In the genomic region with DNA sequence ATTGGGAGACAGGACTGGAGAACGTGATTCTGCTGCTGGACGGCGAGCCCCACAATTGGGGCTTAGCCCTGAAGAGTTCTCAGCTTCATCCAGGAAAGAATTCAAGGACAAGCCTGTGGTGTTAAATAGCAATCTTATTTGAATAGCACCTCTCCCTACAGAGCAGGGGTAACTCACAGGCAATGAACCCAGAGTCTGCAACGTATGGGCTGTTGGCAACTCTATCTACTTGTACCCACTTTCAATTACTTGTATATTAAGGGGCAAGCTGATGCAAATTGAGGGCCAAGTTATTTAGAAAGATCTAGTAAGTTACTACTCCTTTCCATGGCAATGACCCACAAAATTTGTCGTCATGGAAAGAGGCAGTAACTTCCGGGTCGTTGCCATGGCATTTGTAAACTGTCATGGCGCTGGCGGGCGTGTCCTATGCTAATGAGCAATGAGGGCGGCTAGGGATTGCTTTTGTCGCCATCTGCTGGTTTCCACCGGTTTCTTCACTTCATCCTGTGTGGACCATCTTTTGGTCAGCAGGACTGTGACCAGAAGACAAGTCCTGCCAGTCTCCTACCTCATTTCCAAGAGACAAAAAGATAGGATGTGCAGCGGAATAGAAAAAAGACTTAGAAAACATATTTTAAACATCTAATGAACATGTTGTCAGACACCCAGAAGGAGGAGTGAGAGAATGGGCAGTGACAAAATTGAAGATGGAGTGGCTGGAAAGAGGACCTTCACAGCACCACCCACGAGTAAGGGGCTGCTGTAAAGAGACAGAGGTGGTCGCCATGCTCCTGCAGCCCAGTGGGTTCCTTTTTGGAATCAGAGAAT, we compare ENCODE assay signal across 8 cellular contexts. TPM values are rescaled to one million over a fixed set of nuclear protein-coding genes. Genes with fewer than 3 reads are reported as not detected.
DNase-seq lines count a peak whose midpoint lies in the region; ATAC-seq and TF ChIP-seq lines count a peak whose summit lies in the region.

No MANE protein-coding gene starts in this region.

- H3K4me1 Mint-ChIP-seq in activated CD4-positive, alpha-beta T cell treated with anti-CD3 and anti-CD28 coated beads for 36 hours = peaks cover 6% of the 10 kb centered on the region
- peaks cover 4% of the 10 kb centered on the region for H3K4me1 Mint-ChIP-seq in chondrocyte (ENCODE audit: low read depth)

- no peaks in the 10 kb centered on the region for H3K36me3 Mint-ChIP-seq in activated CD4-positive, alpha-beta T cell treated with anti-CD3 and anti-CD28 coated beads for 36 hours (ENCODE audit: low read depth)
- H3K36me3 Mint-ChIP-seq in chondrocyte (ENCODE audit: low read depth) = no peaks in the 10 kb centered on the region

- CTCF ChIA-PET in activated CD4-positive, alpha-beta T cell treated with anti-CD3 and anti-CD28 coated beads for 36 hours (lab: Charles Lee) = interaction anchor here (0.7 to 6.7 kb wide), 10 partner anchors 17 to 175 kb away, joined by 3 to 133 read pairs (median 4); no protein-coding TSS in a partner anchor

- ATAC-seq in GM19328 (IDR thresholded peaks at IDR 0.05; ENCODE audit: unreplicated experiment) (peak; percentile 81), HG03457 (IDR thresholded peaks at IDR 0.05; ENCODE audit: unreplicated experiment) (peak; percentile 67), left colon (peak; percentile 91)
- ATAC-seq in activated CD4-positive, alpha-beta T cell treated with anti-CD3 and anti-CD28 coated beads for 36 hours = peak; percentile 96

- peak; percentile 87 for TF ChIP-seq CTCF in chondrocyte (IDR thresholded peaks at IDR 0.05)

- no peak overlapping the region for H3K4me3 Mint-ChIP-seq in activated CD4-positive, alpha-beta T cell treated with anti-CD3 and anti-CD28 coated beads for 36 hours
- H3K4me3 Mint-ChIP-seq in chondrocyte (ENCODE audit: unreplicated experiment) = no peak overlapping the region

- peak; percentile 97 for DNase-seq in Ammon's horn (ENCODE audit: low spot score)
- peak; percentile 80 to 86 for DNase-seq in NCI-H524 (lab: John Stamatoyannopoulos, UW)
- DNase-seq in activated CD4-positive, alpha-beta T cell treated with anti-CD3 and anti-CD28 coated beads for 36 hours = peak; percentile 96
- DNase-seq in chondrocyte (ENCODE audit: low spot score) = no peak
- peak; percentile 95 to 96 for DNase-seq in left colon
- DNase-seq in stimulated activated CD4-positive, alpha-beta T cell treated with anti-CD3 and anti-CD28 coated beads, Interleukin-2, amount 100 ng/mL, for 24 hours = peak; percentile 91 to 94

- peak overlapping the region; percentile 73 for H3K27ac Mint-ChIP-seq in activated CD4-positive, alpha-beta T cell treated with anti-CD3 and anti-CD28 coated beads for 36 hours
- H3K27ac Mint-ChIP-seq in chondrocyte (ENCODE audit: unreplicated experiment) = peak overlapping the region; percentile 49

- no peaks in the 10 kb centered on the region for H3K27me3 Mint-ChIP-seq in activated CD4-positive, alpha-beta T cell treated with anti-CD3 and anti-CD28 coated beads for 36 hours
- no peaks in the 10 kb centered on the region for H3K27me3 Mint-ChIP-seq in chondrocyte (ENCODE audit: low read depth)

- POLR2A ChIA-PET in activated CD4-positive, alpha-beta T cell treated with anti-CD3 and anti-CD28 coated beads for 36 hours (lab: Charles Lee) = interaction anchor here (1.0 kb wide), 1 partner anchor 172 kb away, joined by 3 read pairs; the partner anchor contains the start of gene CAPN7

- H3K9me3 Mint-ChIP-seq in activated CD4-positive, alpha-beta T cell treated with anti-CD3 and anti-CD28 coated beads for 36 hours (ENCODE audit: low read depth) = no peaks in the 10 kb centered on the region
- no peaks in the 10 kb centered on the region for H3K9me3 Mint-ChIP-seq in chondrocyte (ENCODE audit: low read depth)

- intact Hi-C loops in activated CD4-positive, alpha-beta T cell treated with anti-CD3 and anti-CD28 coated beads for 36 hours (cut with DNase I, micrococcal nuclease) = loop anchor here (1.0 to 2.0 kb wide), 10 partner anchors 17 to 430 kb away; partner anchors contain the start of genes SH3BP5 (in 2 of the 2), CAPN7 (in 1 of the 2), EAF1 (in 1 of the 2) and METTL6 (in 1 of the 2)
- intact Hi-C loops in left colon (cut with DNase I, micrococcal nuclease) = loop anchor here in 1 of 2 donors (5.0 kb wide), 1 partner anchor 111 kb away; no protein-coding TSS in a partner anchor

RNA-seq across cellular contexts. Expression of gene SH3BP5, which starts 45.8 kb away (rescaled TPM):
- total RNA-seq in activated CD4-positive, alpha-beta T cell treated with anti-CD3 and anti-CD28 coated beads for 36 hours = 1 to 10 TPM; 8.9 to 9.4 TPM
- total RNA-seq in chondrocyte (12.2 to 13.5 TPM (median 13.3 TPM) in 3 replicates), left colon (10 to 100 TPM in 1 of 2 donors, 1 to 10 TPM in 1; 7.6 to 12.1 TPM)

RNA-seq across cellular contexts. Expression of gene METTL6, which starts 49.2 kb away (rescaled TPM):
- 10 to 100 TPM; 13.0 to 19.5 TPM for total RNA-seq in activated CD4-positive, alpha-beta T cell treated with anti-CD3 and anti-CD28 coated beads for 36 hours
- 16.8 to 19.7 TPM (median 19.7 TPM) in 3 replicates for total RNA-seq in chondrocyte
- total RNA-seq in left colon = 1 to 10 TPM; 6.3 to 8.0 TPM

RNA-seq across cellular contexts. Expression of gene EAF1, which starts 49.2 kb away (rescaled TPM):
- 10 to 100 TPM; 21.2 to 25.6 TPM for total RNA-seq in activated CD4-positive, alpha-beta T cell treated with anti-CD3 and anti-CD28 coated beads for 36 hours
- total RNA-seq in chondrocyte (15.7 to 18.4 TPM (median 16.9 TPM) in 3 replicates), left colon (10 to 100 TPM; 21.4 to 22.4 TPM)
